ENCODE assay signal across 8 cellular contexts in genomic region chr7:133081119-133081604, GRCh38. TPM values are rescaled to one million over a fixed set of nuclear protein-coding genes. Genes with fewer than 3 reads are reported as not detected.
DNase-seq lines count a peak whose midpoint lies in the region; ATAC-seq and TF ChIP-seq lines count a peak whose summit lies in the region.

No MANE protein-coding gene starts in this region.

- no peak for TF ChIP-seq POLR2A in spleen (IDR thresholded peaks at IDR 0.05)

- intact Hi-C loops in CD14-positive monocyte (cut with micrococcal nuclease) (loop anchor here in 1 of 2 donors (5.0 to 10.0 kb wide), 3 partner anchors 171 to 1234 kb away; partner anchors contain the start of genes EXOC4, LRGUK and SLC35B4), spleen (cut with DNase I; ENCODE audit: low total_unique reads) (no loop called here)

- WGBS in spleen, 5 donors: 6 to 15% (median 8%) methylated on average over 8 of the region's 8 CpGs

- H2AFZ ChIP-seq in Karpas-422 (ENCODE audit: low read length): no peak overlapping the region

- H3K4me2 ChIP-seq in Karpas-422 (ENCODE audit: low read depth, low read length, poor library complexity, severe bottlenecking): peak overlapping the region; percentile 78

- peak overlapping the region; percentile 83 for H3K4me3 ChIP-seq in Karpas-422 (ENCODE audit: low read length)
- peak overlapping the region; percentile 92 for H3K4me3 ChIP-seq in iPS-11a (ENCODE audit: low read depth, low read length)
- peak overlapping the region; percentile 79 to 98 (median 88) for H3K4me3 ChIP-seq in spleen

- H3K9me2 ChIP-seq in Karpas-422 (replicated peaks; ENCODE audit: insufficient read depth, low read length): no peaks in the 10 kb centered on the region

- H3K27me3 ChIP-seq in Karpas-422 (ENCODE audit: low read length) (no peaks in the 10 kb centered on the region), spleen (replicated peaks in 1 of 7) (no peaks in the 10 kb centered on the region)

- peak overlapping the region; percentile 90 to 98 (median 95) for H3K27ac Mint-ChIP-seq in CD14-positive monocyte
- H3K27ac Mint-ChIP-seq in activated naive CD8-positive, alpha-beta T cell treated with anti-CD3 and anti-CD28 coated beads, Interleukin-2, amount 10 ng/mL, durations not matched to agents 7 days and 5 days: peak overlapping the region; percentile 84

- H3K36me3 Mint-ChIP-seq in CD14-positive monocyte: peaks cover 5 to 11% of the 10 kb centered on the region in 2 donors
- H3K36me3 Mint-ChIP-seq in activated naive CD8-positive, alpha-beta T cell treated with anti-CD3 and anti-CD28 coated beads, Interleukin-2, amount 10 ng/mL, durations not matched to agents 7 days and 5 days: peaks cover 5% of the 10 kb centered on the region

- DNase-seq in CD14-positive monocyte (ENCODE audit: low spot score) (no peak), Karpas-422 (peak; percentile 48), spleen (no peak), NCI-H1092 (lab: John Stamatoyannopoulos, UW) (no peak), NCI-H1092 treated with DMSO at 0.1 percent for 48 hours (lab: John Stamatoyannopoulos, UW) (no peak)
- DNase-seq in activated naive CD8-positive, alpha-beta T cell treated with anti-CD3 and anti-CD28 coated beads, Interleukin-2, amount 10 ng/mL, durations not matched to agents 7 days and 5 days: no peak

- peaks cover 18% of the 10 kb centered on the region for H3K4me1 Mint-ChIP-seq in CD14-positive monocyte
- peaks cover 11% of the 10 kb centered on the region for H3K4me1 Mint-ChIP-seq in activated naive CD8-positive, alpha-beta T cell treated with anti-CD3 and anti-CD28 coated beads, Interleukin-2, amount 10 ng/mL, durations not matched to agents 7 days and 5 days

- H3K9ac ChIP-seq in Karpas-422 (ENCODE audit: low read length): peak overlapping the region; percentile 82

- H3K79me2 ChIP-seq in Karpas-422 (ENCODE audit: low read length): peaks cover 58% of the 10 kb centered on the region

- ATAC-seq in activated naive CD8-positive, alpha-beta T cell treated with anti-CD3 and anti-CD28 coated beads, Interleukin-2, amount 10 ng/mL, durations not matched to agents 7 days and 5 days (ENCODE audit: low read depth): no peak
- no peak for ATAC-seq in GM18909 (IDR thresholded peaks at IDR 0.05; ENCODE audit: poor library complexity, unreplicated experiment)

- POLR2A ChIA-PET in activated naive CD8-positive, alpha-beta T cell treated with anti-CD3 and anti-CD28 coated beads, Interleukin-2, amount 10 ng/mL, durations not matched to agents 7 days and 5 days (lab: Charles Lee): interaction anchor here (1.0 kb wide), 1 partner anchor 11 kb away, joined by 5 read pairs; no protein-coding TSS in a partner anchor

- TF ChIP-seq CTCF in CD14-positive monocyte (IDR thresholded peaks at IDR 0.05) (no peak), spleen (IDR thresholded peaks at IDR 0.05 in 8 of 11, conservative IDR thresholded peaks at IDR 0.05 in 3 of 11) (no peak)

- H3K9me3 ChIP-seq in Karpas-422 (ENCODE audit: low read length): no peaks in the 10 kb centered on the region
- H3K9me3 ChIP-seq in spleen: no peaks in the 10 kb centered on the region

- peaks cover 0 to 2% (median 0%) of the 10 kb centered on the region in 7 donors for H3K9me3 Mint-ChIP-seq in CD14-positive monocyte
- H3K9me3 Mint-ChIP-seq in activated naive CD8-positive, alpha-beta T cell treated with anti-CD3 and anti-CD28 coated beads, Interleukin-2, amount 10 ng/mL, durations not matched to agents 7 days and 5 days: no peaks in the 10 kb centered on the region

- peaks cover 24% of the 10 kb centered on the region for H3K36me3 ChIP-seq in Karpas-422 (ENCODE audit: insufficient read depth, low read length)
- H3K36me3 ChIP-seq in spleen: no peaks in the 10 kb centered on the region

- H3K4me1 ChIP-seq in Karpas-422 (ENCODE audit: low read length) (peaks cover 21% of the 10 kb centered on the region), spleen (peaks cover 0 to 44% (median 28%) of the 10 kb centered on the region in 6 donors)

- H3K4me3 Mint-ChIP-seq in CD14-positive monocyte: peak overlapping the region; percentile 90 to 93
- H3K4me3 Mint-ChIP-seq in activated naive CD8-positive, alpha-beta T cell treated with anti-CD3 and anti-CD28 coated beads, Interleukin-2, amount 10 ng/mL, durations not matched to agents 7 days and 5 days: peak overlapping the region; percentile 90

- H3K27me3 Mint-ChIP-seq in CD14-positive monocyte (ENCODE audit: low read depth in 3 of 3): peaks cover 0 to 3% (median 0%) of the 10 kb centered on the region in 3 donors
- H3K27me3 Mint-ChIP-seq in activated naive CD8-positive, alpha-beta T cell treated with anti-CD3 and anti-CD28 coated beads, Interleukin-2, amount 10 ng/mL, durations not matched to agents 7 days and 5 days: no peaks in the 10 kb centered on the region

- H4K20me1 ChIP-seq in Karpas-422 (ENCODE audit: insufficient read depth, low read depth, low read length): peaks cover 27% of the 10 kb centered on the region

- no peak overlapping the region; the same call in 1 of the 2 replicates for H3K27ac ChIP-seq in Karpas-422 (ENCODE audit: low read length)
- H3K27ac ChIP-seq in spleen: peak overlapping the region; percentile 80 to 92 (median 88)

RNA-seq across cellular contexts. Expression of gene CHCHD3, which starts 0.7 kb away (rescaled TPM):
- polyA plus RNA-seq in CD14-positive monocyte (10 to 100 TPM; 48.8 to 56.7 TPM), spleen (10 to 100 TPM; 18.6 to 29.5 (median 25.3) TPM)
- 83.5 and 146 TPM in 2 replicates for total RNA-seq in Karpas-422 (2014; rRNA removed; shearing (Covaris generic); ENCODE audit: low replicate concordance)
- total RNA-seq in activated naive CD8-positive, alpha-beta T cell treated with anti-CD3 and anti-CD28 coated beads, Interleukin-2, amount 10 ng/mL, durations not matched to agents 7 days and 5 days: 10 to 100 TPM; 40.4 to 44.5 TPM
- 10 to 100 TPM; 34.5 to 60.3 (median 43.4) TPM for total RNA-seq in spleen
